In the genomic region with DNA sequence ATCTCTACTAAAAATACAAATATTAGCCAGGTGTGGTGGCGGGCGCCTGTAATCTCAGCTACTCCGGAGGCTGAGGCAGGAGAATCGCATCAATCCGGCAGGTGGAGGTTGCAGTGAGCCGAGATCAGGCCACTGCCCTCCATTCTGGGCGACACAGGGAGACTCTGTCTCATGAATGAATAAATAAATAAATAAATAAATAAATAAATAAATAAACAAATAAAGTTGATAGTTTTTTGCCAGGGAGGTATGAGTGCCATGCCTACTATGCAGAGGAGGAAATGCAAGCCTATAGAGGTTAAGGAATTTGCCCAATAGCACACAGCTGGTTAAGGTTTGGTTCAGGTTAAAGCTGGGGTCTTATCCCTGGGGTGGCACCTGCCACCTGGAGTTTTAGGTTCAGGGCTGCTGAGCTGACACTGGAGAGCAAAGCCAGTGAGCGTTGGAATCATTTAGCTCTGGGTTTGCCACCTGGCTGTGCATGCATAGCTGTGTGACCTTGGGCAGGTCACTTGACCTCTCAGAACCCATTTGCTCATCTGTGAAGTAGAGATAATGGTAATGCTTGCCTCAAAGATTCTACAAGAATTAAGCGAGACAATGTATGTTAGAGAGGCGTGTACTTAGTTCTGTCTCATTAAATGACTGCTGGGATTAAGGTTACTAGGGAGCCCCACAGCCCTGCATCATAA, we compare ENCODE assay signal across 24 cellular contexts. TPM values are rescaled to one million over a fixed set of nuclear protein-coding genes. Genes with fewer than 3 reads are reported as not detected.
"Had no signal": no experiment of that assay in that cellular context is flagged by ENCODE, and none has a peak within 500 bp of the region (broad histone marks: within the 10 kb centered on the region; RNA-seq: fewer than 3 reads in every experiment).

No MANE protein-coding gene starts in this region.

- H3K36me3 ChIP-seq: gastrocnemius medialis, lower lobe of right lung, stomach, tibial artery had no signal

- H3K27ac ChIP-seq: gastrocnemius medialis, lower lobe of right lung, parathyroid adenoma, stomach, testis, tibial artery had no signal

- H3K4me3 ChIP-seq: smooth muscle cell had no signal

- H3K27me3 ChIP-seq: testis had no signal

- DNase-seq: cortex of kidney; effector CD4-positive, alpha-beta T cell; foreskin fibroblast; gastrocnemius medialis; left ventricle myocardium superior; lower lobe of right lung; naive thymus-derived CD8-positive, alpha-beta T cell; nephron progenitor cell; stimulated activated CD4-positive, alpha-beta T cell treated with anti-CD3 and anti-CD28 coated beads, Interleukin-12 subunit alpha, Interleukin-12 subunit beta, amount 100 ng/mL, for 4 hours; stimulated activated CD4-positive, alpha-beta T cell treated with anti-CD3 and anti-CD28 coated beads, Interleukin-1b, Interleukin-23, amount 100 ng/mL, for 48 hours; stimulated activated CD4-positive, alpha-beta T cell treated with anti-CD3 and anti-CD28 coated beads, Interleukin-4, amount 100 ng/mL, for 1 hour; stimulated activated CD8-positive, alpha-beta memory T cell treated with anti-CD3 and anti-CD28 coated beads, Interleukin-4, amount 100 ng/mL, for 48 hours; stimulated activated naive CD4-positive, alpha-beta T cell treated with Interleukin-2 at 50 U/mL for 16 hours; stomach; testis; tibial artery had no signal

- H3K27ac Mint-ChIP-seq: progenitor cell of endocrine pancreas, type B pancreatic cell had no signal

- H3K4me1 ChIP-seq: lower lobe of right lung, parathyroid adenoma, testis had no signal

- H3K9ac ChIP-seq: parathyroid adenoma had no signal

- H3K4me3 Mint-ChIP-seq: nephron progenitor cell, type B pancreatic cell had no signal

- H3K36me3 Mint-ChIP-seq: naive thymus-derived CD8-positive, alpha-beta T cell had no signal

- H3K9me3 ChIP-seq: gastrocnemius medialis, lower lobe of right lung, stomach, testis, tibial artery had no signal

- H3K9me3 Mint-ChIP-seq: naive thymus-derived CD8-positive, alpha-beta T cell; type B pancreatic cell had no signal

- ATAC-seq: gastrocnemius medialis, left ventricle myocardium superior, sciatic nerve had no signal

RNA-seq across cellular contexts. Expression of gene OTOA, which starts 1.2 kb away (rescaled TPM):
- total RNA-seq: dermis microvascular lymphatic vessel endothelial cell, left ventricle myocardium superior, smooth muscle cell had no signal

RNA-seq across cellular contexts. Expression of gene IGSF6, which starts 12.5 kb away (rescaled TPM):
- total RNA-seq: glomerular endothelial cell, myocyte, progenitor cell of endocrine pancreas, smooth muscle cell had no signal
